21 cellular contexts compared by ENCODE assay signal in the genomic region with DNA sequence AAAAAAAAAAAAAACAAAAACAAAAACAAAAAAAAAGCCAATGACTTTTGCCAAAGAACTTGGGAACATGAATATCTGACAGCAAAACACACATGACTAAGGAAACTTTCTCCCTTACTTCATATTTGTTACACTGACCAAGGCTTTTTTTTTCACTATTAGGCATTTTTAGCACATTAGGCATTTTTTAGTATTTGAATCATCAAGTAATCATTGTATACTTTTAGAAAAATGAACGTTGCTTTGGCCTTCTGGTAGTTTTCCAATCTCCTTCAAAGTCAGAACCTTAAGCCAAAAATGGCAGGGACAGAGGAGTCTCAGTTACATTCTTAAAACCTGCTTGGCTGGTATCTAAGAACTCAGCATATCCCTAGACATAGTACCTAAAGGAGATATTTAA. TPM values are rescaled to one million over a fixed set of nuclear protein-coding genes. Genes with fewer than 3 reads are reported as not detected.
DNase-seq lines count a peak whose midpoint lies in the region; ATAC-seq and TF ChIP-seq lines count a peak whose summit lies in the region.
"Had no signal": no experiment of that assay in that cellular context is flagged by ENCODE, and none has a peak within 500 bp of the region (broad histone marks: within the 10 kb centered on the region; RNA-seq: fewer than 3 reads in every experiment).

No MANE protein-coding gene starts in this region.

- no peaks in the 10 kb centered on the region for H3K27me3 ChIP-seq in fibroblast of lung (ENCODE audit: control insufficient read depth, insufficient read depth, low read length)
- H3K27me3 ChIP-seq: ascending aorta had no signal

- H4K20me1 ChIP-seq in fibroblast of lung (ENCODE audit: control insufficient read depth, extremely low read depth, insufficient read depth, low read length) = no peaks in the 10 kb centered on the region

- no peak overlapping the region for H2AFZ ChIP-seq in fibroblast of lung (ENCODE audit: low read length)

- H3K4me3 ChIP-seq in fibroblast of lung (replicated peaks in 1 of 4; ENCODE audit: control extremely low read depth in 1 of 4, insufficient read depth in 1 of 4, low read depth in 3 of 4, low read length in 4 of 4) = no peak overlapping the region
- H3K4me3 ChIP-seq: ascending aorta had no signal

- DNase-seq in EH (ENCODE audit: low read depth) (peak; percentile 86), fibroblast of lung (ENCODE audit: low read depth in 2 of 2) (peak; percentile 80 to 86), osteocyte (ENCODE audit: extremely low spot score, unreplicated experiment) (no peak), DMS79 treated with DMSO at 0.1 percent for 48 hours (lab: John Stamatoyannopoulos, UW) (no peak), iPS-NIHi7 (ENCODE audit: extremely low spot score) (no peak)
- no peak for DNase-seq in stimulated activated CD4-positive, alpha-beta T cell treated with anti-CD3 and anti-CD28 coated beads, Interleukin-12 subunit alpha, Interleukin-12 subunit beta, amount 100 ng/mL, for 4 hours
- DNase-seq: activated CD4-positive, alpha-beta T cell treated with anti-CD3 and anti-CD28 coated beads for 36 hours; activated effector memory CD4-positive, alpha-beta T cell treated with anti-CD3 and anti-CD28 coated beads, Interleukin-2, amount 50 U/mL, for 16 hours; mammary epithelial cell; MV-4-11; NCI-H2029; NCI-H510A; right cardiac atrium; stimulated activated CD4-positive, alpha-beta T cell treated with anti-CD3 and anti-CD28 coated beads, Interleukin-2, amount 100 ng/mL, for 24 hours; T1000 had no signal

- no peaks in the 10 kb centered on the region for H3K9me3 ChIP-seq in fibroblast of lung (ENCODE audit: control insufficient read depth, insufficient read depth, low read depth, low read length)
- H3K9me3 ChIP-seq: ascending aorta had no signal

- no peak overlapping the region for H3K9ac ChIP-seq in fibroblast of lung (ENCODE audit: insufficient read depth, low read length)

- TF ChIP-seq CTCF in fibroblast of lung (conservative IDR thresholded peaks at IDR 0.05 in 1 of 2, IDR thresholded peaks at IDR 0.05 in 1 of 2; ENCODE audit: low read depth in 1 of 2, low read length in 2 of 2) (no peak), osteocyte (IDR thresholded peaks at IDR 0.05) (no peak)

- H3K27ac Mint-ChIP-seq in osteocyte (ENCODE audit: unreplicated experiment) = peak overlapping the region; percentile 91
- H3K27ac Mint-ChIP-seq: activated CD4-positive, alpha-beta T cell treated with anti-CD3 and anti-CD28 coated beads for 36 hours; dendritic cell treated with granulocyte-macrophage colony-stimulating factor and Interleukin-4, amounts not matched to agents 40 ng/mL and 50 ng/mL, for 4 days; IgD-negative memory B cell had no signal

- H3K4me1 Mint-ChIP-seq in osteocyte (ENCODE audit: unreplicated experiment) = peaks cover 96% of the 10 kb centered on the region

- H3K27me3 Mint-ChIP-seq in osteocyte (ENCODE audit: unreplicated experiment) = no peaks in the 10 kb centered on the region
- H3K27me3 Mint-ChIP-seq: activated CD4-positive, alpha-beta T cell treated with anti-CD3 and anti-CD28 coated beads for 36 hours; dendritic cell treated with granulocyte-macrophage colony-stimulating factor and Interleukin-4, amounts not matched to agents 40 ng/mL and 50 ng/mL, for 4 days had no signal

- peaks cover 55% of the 10 kb centered on the region for H3K4me1 ChIP-seq in fibroblast of lung (ENCODE audit: control insufficient read depth, extremely low read depth, insufficient read depth, low read length)

- peak; percentile 28 for ATAC-seq in SK-N-SH treated with all-trans-retinoic acid at 6 μM for 48 hours
- no peak for ATAC-seq in GM19463 (IDR thresholded peaks at IDR 0.05; ENCODE audit: unreplicated experiment)
- ATAC-seq: activated CD4-positive, alpha-beta T cell treated with anti-CD3 and anti-CD28 coated beads for 36 hours; right cardiac atrium had no signal

- H3K36me3 ChIP-seq in fibroblast of lung (ENCODE audit: control insufficient read depth, insufficient read depth, low read length) = peaks cover 3% of the 10 kb centered on the region
- H3K36me3 ChIP-seq: ascending aorta had no signal

- H3K4me2 ChIP-seq in fibroblast of lung (ENCODE audit: extremely low read depth, insufficient read depth, low read length) = no peak overlapping the region

- peak overlapping the region; percentile 42 for H3K4me3 Mint-ChIP-seq in osteocyte (ENCODE audit: unreplicated experiment)
- H3K4me3 Mint-ChIP-seq: activated CD4-positive, alpha-beta T cell treated with anti-CD3 and anti-CD28 coated beads for 36 hours; dendritic cell treated with granulocyte-macrophage colony-stimulating factor and Interleukin-4, amounts not matched to agents 40 ng/mL and 50 ng/mL, for 4 days; IgD-negative memory B cell; neural crest cell had no signal

- H3K27ac ChIP-seq in fibroblast of lung (ENCODE audit: insufficient read depth, low read length) = peak overlapping the region; percentile 38
- H3K27ac ChIP-seq: ascending aorta had no signal

- peaks cover 36% of the 10 kb centered on the region for H3K79me2 ChIP-seq in fibroblast of lung (ENCODE audit: control insufficient read depth, insufficient read depth, low read length)

- peaks cover 49% of the 10 kb centered on the region for H3K36me3 Mint-ChIP-seq in osteocyte (ENCODE audit: unreplicated experiment)
- H3K36me3 Mint-ChIP-seq: IgD-negative memory B cell had no signal

- H3K9me3 Mint-ChIP-seq in osteocyte (ENCODE audit: unreplicated experiment) = no peaks in the 10 kb centered on the region
- H3K9me3 Mint-ChIP-seq: dendritic cell treated with granulocyte-macrophage colony-stimulating factor and Interleukin-4, amounts not matched to agents 40 ng/mL and 50 ng/mL, for 4 days; IgD-negative memory B cell; neural crest cell had no signal

TF ChIP-seq in SK-N-SH treated with all-trans-retinoic acid at 6 μM for 48 hours, 23 proteins besides CTCF, POLR2A, EP300 and RAD21:
- TF ChIP-seq ISL1 (CRISPR knock-in tag; IDR thresholded peaks at IDR 0.05) = no peak
- TF ChIP-seq BACH2 (CRISPR knock-in tag; IDR thresholded peaks at IDR 0.05; ENCODE audit: borderline replicate concordance) = no peak
- no peak for TF ChIP-seq ARNTL (CRISPR knock-in tag; IDR thresholded peaks at IDR 0.05; ENCODE audit: borderline replicate concordance, low read depth)
- no peak for TF ChIP-seq ZFP3 (CRISPR knock-in tag; IDR thresholded peaks at IDR 0.05)
- TF ChIP-seq RARB (CRISPR knock-in tag; IDR thresholded peaks at IDR 0.05) = no peak
- TF ChIP-seq TOX (CRISPR knock-in tag; IDR thresholded peaks at IDR 0.05; ENCODE audit: borderline replicate concordance) = no peak
- TF ChIP-seq ZNF565 (CRISPR knock-in tag; conservative IDR thresholded peaks at IDR 0.05; ENCODE audit: low read depth) = no peak
- TF ChIP-seq SNAI2 (CRISPR knock-in tag; IDR thresholded peaks at IDR 0.05) = no peak
- no peak for TF ChIP-seq ZC3H10 (CRISPR knock-in tag; IDR thresholded peaks at IDR 0.05)
- no peak for TF ChIP-seq PPARA (CRISPR knock-in tag; IDR thresholded peaks at IDR 0.05; ENCODE audit: borderline replicate concordance)
- no peak for TF ChIP-seq TCF4 (CRISPR knock-in tag; IDR thresholded peaks at IDR 0.05; ENCODE audit: borderline replicate concordance)
- no peak for TF ChIP-seq GLIS3 (CRISPR knock-in tag; IDR thresholded peaks at IDR 0.05)
- TF ChIP-seq, protein P1, sequence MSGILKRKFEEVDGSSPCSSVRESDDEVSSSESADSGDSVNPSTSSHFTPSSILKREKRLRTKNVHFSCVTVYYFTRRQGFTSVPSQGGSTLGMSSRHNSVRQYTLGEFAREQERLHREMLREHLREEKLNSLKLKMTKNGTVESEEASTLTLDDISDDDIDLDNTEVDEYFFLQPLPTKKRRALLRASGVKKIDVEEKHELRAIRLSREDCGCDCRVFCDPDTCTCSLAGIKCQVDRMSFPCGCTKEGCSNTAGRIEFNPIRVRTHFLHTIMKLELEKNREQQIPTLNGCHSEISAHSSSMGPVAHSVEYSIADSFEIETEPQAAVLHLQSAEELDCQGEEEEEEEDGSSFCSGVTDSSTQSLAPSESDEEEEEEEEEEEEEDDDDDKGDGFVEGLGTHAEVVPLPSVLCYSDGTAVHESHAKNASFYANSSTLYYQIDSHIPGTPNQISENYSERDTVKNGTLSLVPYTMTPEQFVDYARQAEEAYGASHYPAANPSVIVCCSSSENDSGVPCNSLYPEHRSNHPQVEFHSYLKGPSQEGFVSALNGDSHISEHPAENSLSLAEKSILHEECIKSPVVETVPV (CRISPR knock-in tag; IDR thresholded peaks at IDR 0.05) = no peak
- no peak for TF ChIP-seq ZNF8 (CRISPR knock-in tag; IDR thresholded peaks at IDR 0.05)
- TF ChIP-seq OSR1 (CRISPR knock-in tag; IDR thresholded peaks at IDR 0.05) = no peak

RNA-seq across cellular contexts. Expression of a gene that starts 19.3 kb away (rescaled TPM):
- total RNA-seq in fibroblast of lung (56.8 and 86.0 TPM in 2 replicates), osteocyte (874 and 888 TPM in 2 replicates)
- 149 and 364 TPM in 2 replicates for polyA plus RNA-seq in fibroblast of lung
- polyA plus RNA-seq in fibroblast of lung (2012) = 64.0 and 156 TPM in 2 replicates
- polyA minus RNA-seq in fibroblast of lung (ENCODE audit: low replicate concordance) = 14.6 and 34.6 TPM in 2 replicates

Comparison
In these comparisons a context has a peak if more than half of its experiments do, and no peak if none do; other contexts are left out.
1. DNase-seq: peak in EH (single experiment) and fibroblast of lung (2 of 2); none in osteocyte (single experiment), DMS79 treated with DMSO at 0.1 percent for 48 hours (single experiment), iPS-NIHi7 (single experiment) and stimulated activated CD4-positive, alpha-beta T cell treated with anti-CD3 and anti-CD28 coated beads, Interleukin-12 subunit alpha, Interleukin-12 subunit beta, amount 100 ng/mL, for 4 hours (single experiment).
2. RNA of a gene that starts 19.3 kb away (total RNA-seq): 874 to 888 TPM in osteocyte; 56.8 to 86.0 TPM in fibroblast of lung; every median in the first group is over 10 times any median in the second.